Comparison of ENCODE assay signal across 13 cellular contexts in the genomic region with DNA sequence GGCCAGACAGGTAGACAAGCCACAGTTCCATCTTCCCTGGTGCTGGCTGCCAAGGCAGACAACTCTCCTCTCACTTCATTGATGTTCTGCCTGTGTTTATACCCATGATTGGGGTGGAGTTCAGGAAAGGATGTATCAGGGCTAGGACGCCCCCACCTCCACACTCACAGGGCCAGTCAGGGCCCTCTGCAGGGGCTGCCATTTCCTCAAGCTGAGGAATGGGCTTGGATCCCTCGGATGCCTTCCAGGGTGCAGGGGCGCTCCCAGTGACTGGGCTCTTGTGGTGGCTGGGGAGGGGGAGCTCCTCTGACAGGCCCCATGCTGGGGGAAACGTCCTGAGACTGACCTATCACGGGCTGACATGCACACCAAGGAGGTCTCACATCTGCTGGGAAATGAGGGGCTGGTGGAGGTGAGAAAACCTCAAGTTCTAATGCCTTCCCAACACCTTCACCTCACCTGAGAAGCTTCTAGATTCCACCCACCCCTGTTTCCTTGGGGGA. TPM values are rescaled to one million over a fixed set of nuclear protein-coding genes. Genes with fewer than 3 reads are reported as not detected.
DNase-seq lines count a peak whose midpoint lies in the region; ATAC-seq and TF ChIP-seq lines count a peak whose summit lies in the region.
"Had no signal": no experiment of that assay in that cellular context is flagged by ENCODE, and none has a peak within 500 bp of the region (broad histone marks: within the 10 kb centered on the region; RNA-seq: fewer than 3 reads in every experiment).

No MANE protein-coding gene starts in this region.

- intact Hi-C loops in OCI-LY7 (cut with micrococcal nuclease; ENCODE audit: unreplicated experiment) = no loop called here

- no peak overlapping the region for H3K27ac ChIP-seq in OCI-LY7 (ENCODE audit: low read depth, low read length, poor library complexity, severe bottlenecking)
- no peak overlapping the region for H3K27ac ChIP-seq in GM23248
- H3K27ac ChIP-seq: psoas muscle had no signal

- H3K9me3 Mint-ChIP-seq in activated naive CD4-positive, alpha-beta T cell treated with anti-CD3 and anti-CD28 coated beads, Interleukin-2, amount 10 ng/mL, durations not matched to agents 7 days and 5 days = no peaks in the 10 kb centered on the region
- no peaks in the 10 kb centered on the region for H3K9me3 Mint-ChIP-seq in effector memory CD8-positive, alpha-beta T cell
- H3K9me3 Mint-ChIP-seq in stimulated activated naive CD8-positive, alpha-beta T cell treated with anti-CD3 and anti-CD28 coated beads, Interleukin-15, amount 100 ng/mL, for 72 hours = no peaks in the 10 kb centered on the region

- no peaks in the 10 kb centered on the region for H3K36me3 Mint-ChIP-seq in activated naive CD4-positive, alpha-beta T cell treated with anti-CD3 and anti-CD28 coated beads, Interleukin-2, amount 10 ng/mL, durations not matched to agents 7 days and 5 days
- peaks cover 3% of the 10 kb centered on the region for H3K36me3 Mint-ChIP-seq in effector memory CD8-positive, alpha-beta T cell (ENCODE audit: insufficient read depth)

- in situ Hi-C loops in GM23248 (cut with MboI) = no loop called here

- H3K4me3 ChIP-seq in OCI-LY7 (ENCODE audit: low read depth, low read length, poor library complexity, severe bottlenecking) (peak overlapping the region; percentile 30), GM23248 (no peak overlapping the region)
- H3K4me3 ChIP-seq: psoas muscle had no signal

- H3K4me1 ChIP-seq in OCI-LY7 (ENCODE audit: insufficient read depth, low read length, poor library complexity, severe bottlenecking) = peaks cover 73% of the 10 kb centered on the region
- H3K4me1 ChIP-seq in GM23248 (ENCODE audit: insufficient read depth) = peaks cover 63% of the 10 kb centered on the region
- H3K4me1 ChIP-seq: psoas muscle had no signal

- H3K4me1 Mint-ChIP-seq in activated naive CD4-positive, alpha-beta T cell treated with anti-CD3 and anti-CD28 coated beads, Interleukin-2, amount 10 ng/mL, durations not matched to agents 7 days and 5 days = peaks cover 72% of the 10 kb centered on the region
- peaks cover 40 to 65% of the 10 kb centered on the region in 2 donors for H3K4me1 Mint-ChIP-seq in effector memory CD8-positive, alpha-beta T cell (ENCODE audit: low read depth in 2 of 2)
- H3K4me1 Mint-ChIP-seq in stimulated activated naive CD8-positive, alpha-beta T cell treated with anti-CD3 and anti-CD28 coated beads, Interleukin-15, amount 100 ng/mL, for 72 hours = peaks cover 94% of the 10 kb centered on the region

- H3K79me2 ChIP-seq in OCI-LY7 (ENCODE audit: insufficient read depth, low read depth, low read length) (no peaks in the 10 kb centered on the region), GM23248 (ENCODE audit: insufficient read depth) (no peaks in the 10 kb centered on the region)

- H3K9me2 ChIP-seq in OCI-LY7 (ENCODE audit: insufficient read depth, low read length) (no peaks in the 10 kb centered on the region), GM23248 (ENCODE audit: insufficient read depth) (no peaks in the 10 kb centered on the region)

- H3F3A ChIP-seq in GM23248 (ENCODE audit: insufficient read depth) = peaks cover 69% of the 10 kb centered on the region

- ATAC-seq in effector memory CD8-positive, alpha-beta T cell (replicated peaks) = peak; percentile 30
- ATAC-seq in stimulated activated naive CD8-positive, alpha-beta T cell treated with anti-CD3 and anti-CD28 coated beads, Interleukin-15, amount 100 ng/mL, for 72 hours = peak; percentile 27
- no peak for ATAC-seq in GM19324 (IDR thresholded peaks at IDR 0.05; ENCODE audit: low FRiP score, unreplicated experiment)
- ATAC-seq: psoas muscle had no signal

- no peak for TF ChIP-seq CTCF in OCI-LY7 (conservative IDR thresholded peaks at IDR 0.05; ENCODE audit: low read length)

- no peaks in the 10 kb centered on the region for H3K27me3 Mint-ChIP-seq in activated naive CD4-positive, alpha-beta T cell treated with anti-CD3 and anti-CD28 coated beads, Interleukin-2, amount 10 ng/mL, durations not matched to agents 7 days and 5 days
- H3K27me3 Mint-ChIP-seq in effector memory CD8-positive, alpha-beta T cell = no peaks in the 10 kb centered on the region
- H3K27me3 Mint-ChIP-seq in stimulated activated naive CD8-positive, alpha-beta T cell treated with anti-CD3 and anti-CD28 coated beads, Interleukin-15, amount 100 ng/mL, for 72 hours = no peaks in the 10 kb centered on the region

- H4K20me1 ChIP-seq in OCI-LY7 (ENCODE audit: insufficient read depth, low read length) (no peaks in the 10 kb centered on the region; the same call in 1 of the 2 replicates), GM23248 (ENCODE audit: insufficient read depth) (no peaks in the 10 kb centered on the region)

- H3K9ac ChIP-seq in GM23248 = no peak overlapping the region

- H3K27ac Mint-ChIP-seq in activated naive CD4-positive, alpha-beta T cell treated with anti-CD3 and anti-CD28 coated beads, Interleukin-2, amount 10 ng/mL, durations not matched to agents 7 days and 5 days = peak overlapping the region; percentile 90
- H3K27ac Mint-ChIP-seq in effector memory CD8-positive, alpha-beta T cell = peak overlapping the region; percentile 20 to 39
- H3K27ac Mint-ChIP-seq in stimulated activated naive CD8-positive, alpha-beta T cell treated with anti-CD3 and anti-CD28 coated beads, Interleukin-15, amount 100 ng/mL, for 72 hours = peak overlapping the region; percentile 81 to 90

- H3K4me3 Mint-ChIP-seq in activated naive CD4-positive, alpha-beta T cell treated with anti-CD3 and anti-CD28 coated beads, Interleukin-2, amount 10 ng/mL, durations not matched to agents 7 days and 5 days = no peak overlapping the region
- H3K4me3 Mint-ChIP-seq in effector memory CD8-positive, alpha-beta T cell = peak overlapping the region; percentile 1 to 62
- peak overlapping the region; percentile 24 to 51 for H3K4me3 Mint-ChIP-seq in stimulated activated naive CD8-positive, alpha-beta T cell treated with anti-CD3 and anti-CD28 coated beads, Interleukin-15, amount 100 ng/mL, for 72 hours

- H3K36me3 ChIP-seq in OCI-LY7 (ENCODE audit: insufficient read depth, low read length) = no peaks in the 10 kb centered on the region
- no peaks in the 10 kb centered on the region for H3K36me3 ChIP-seq in GM23248 (ENCODE audit: low read depth)

- CTCF ChIA-PET in activated naive CD4-positive, alpha-beta T cell treated with anti-CD3 and anti-CD28 coated beads, Interleukin-2, amount 10 ng/mL, durations not matched to agents 7 days and 5 days (lab: Charles Lee) = interaction anchor here (1.1 to 2.8 kb wide), 6 partner anchors 18 to 45 kb away, joined by 3 to 15 read pairs (median 10); no protein-coding TSS in a partner anchor
- CTCF ChIA-PET in OCI-LY7 (lab: Charles Lee; ENCODE audit: unreplicated experiment) = interaction anchor here (0.6 to 2.0 kb wide), 2 partner anchors 18 to 81 kb away, joined by 6 to 12 read pairs; no protein-coding TSS in a partner anchor

- POLR2A ChIA-PET in OCI-LY7 (lab: Charles Lee) = interaction anchor here (1.0 to 1.2 kb wide), 2 partner anchors 14 to 60 kb away, joined by 3 read pairs; no protein-coding TSS in a partner anchor

- BruUV-seq in OCI-LY7 (replicated peaks; lab: Mats Ljungman, UMichigan) = no TSS peak

- DNase-seq in activated naive CD4-positive, alpha-beta T cell treated with anti-CD3 and anti-CD28 coated beads, Interleukin-2, amount 10 ng/mL, durations not matched to agents 7 days and 5 days = no peak
- no peak for DNase-seq in activated naive CD4-positive, alpha-beta T cell (lab: John Stamatoyannopoulos, UW)
- DNase-seq in OCI-LY7 (ENCODE audit: low spot score) = no peak
- DNase-seq in effector memory CD8-positive, alpha-beta T cell = no peak
- no peak for DNase-seq in stimulated activated naive CD8-positive, alpha-beta T cell treated with anti-CD3 and anti-CD28 coated beads, Interleukin-15, amount 100 ng/mL, for 72 hours
- no peak for DNase-seq in NCI-H1694 treated with DMSO at 0.1 percent for 48 hours (lab: John Stamatoyannopoulos, UW)
- DNase-seq in GM23248 = no peak
- DNase-seq: HCEC 1CT, islet precursor cell, NCI-H2227 treated with DMSO at 0.1 percent for 48 hours, OCI-M1, psoas muscle had no signal

- H3K27me3 ChIP-seq in GM23248 (replicated peaks; ENCODE audit: insufficient read depth) = no peaks in the 10 kb centered on the region

- peak overlapping the region; percentile 85 for H3K4me2 ChIP-seq in OCI-LY7 (ENCODE audit: low read length)
- no peak overlapping the region for H3K4me2 ChIP-seq in GM23248 (ENCODE audit: unreplicated experiment)

- H3K9me3 ChIP-seq in OCI-LY7 (ENCODE audit: low read length) (no peaks in the 10 kb centered on the region), GM23248 (ENCODE audit: low read depth) (no peaks in the 10 kb centered on the region)
- H3K9me3 ChIP-seq: psoas muscle had no signal

- no peak overlapping the region for H2AFZ ChIP-seq in OCI-LY7 (ENCODE audit: low read length)
- no peak overlapping the region for H2AFZ ChIP-seq in GM23248

- 93 to 97% methylated on average over 5 of the region's 5 CpGs for WGBS in GM23248 (ENCODE audit: low coverage in 1 of 2, low lambda C conversion rate in 2 of 2, missing lambda C conversion rate in 2 of 2), 2 experiments

RNA-seq across cellular contexts. Expression of gene SEMA7A, which starts 31.4 kb away (rescaled TPM):
- 0.06 and 0.08 TPM in 2 replicates for total RNA-seq in OCI-LY7 (2014; rRNA removed; shearing (Covaris generic))
- total RNA-seq in OCI-LY7 (2022) = 0.46 and 1.0 TPM in 2 replicates
- total RNA-seq in GM23248 (2014; rRNA removed; shearing (Covaris generic)) = 132 and 151 TPM in 2 replicates
- polyA plus RNA-seq in GM23248 (2016; fragmentation: Nextera tagmentation; extraction: Ambion mirVana) = 41.2 and 42.3 TPM in 2 replicates

RNA-seq across cellular contexts. Expression of gene CYP11A1, which starts 34.9 kb away (rescaled TPM):
- total RNA-seq in OCI-LY7 (2014; rRNA removed; shearing (Covaris generic)) = not detected in 2 replicates
- total RNA-seq in OCI-LY7 (2022) = not detected in 2 replicates
- 0.25 and 0.32 TPM in 2 replicates for total RNA-seq in GM23248 (2014; rRNA removed; shearing (Covaris generic))
- 1.2 and 1.9 TPM in 2 replicates for polyA plus RNA-seq in GM23248 (2016; fragmentation: Nextera tagmentation; extraction: Ambion mirVana)

RNA-seq across cellular contexts. Expression of gene UBL7, which starts 58.6 kb away (rescaled TPM):
- 29.5 and 32.6 TPM in 2 replicates for total RNA-seq in OCI-LY7 (2014; rRNA removed; shearing (Covaris generic))
- 41.3 and 44.1 TPM in 2 replicates for total RNA-seq in OCI-LY7 (2022)
- total RNA-seq in GM23248 (2014; rRNA removed; shearing (Covaris generic)) = 70.4 and 74.2 TPM in 2 replicates
- polyA plus RNA-seq in GM23248 (2016; fragmentation: Nextera tagmentation; extraction: Ambion mirVana) = 78.6 and 79.1 TPM in 2 replicates

Comparison
In these comparisons a context has a peak if more than half of its experiments do, and no peak if none do; other contexts are left out.
1. H3K27ac Mint-ChIP-seq: peak in every context shown above with its lines; median percentile 90 in activated naive CD4-positive, alpha-beta T cell treated with anti-CD3 and anti-CD28 coated beads, Interleukin-2, amount 10 ng/mL, durations not matched to agents 7 days and 5 days; 86 in stimulated activated naive CD8-positive, alpha-beta T cell treated with anti-CD3 and anti-CD28 coated beads, Interleukin-15, amount 100 ng/mL, for 72 hours; 30 in effector memory CD8-positive, alpha-beta T cell.
2. RNA of gene SEMA7A, which starts 31.4 kb away (total RNA-seq): 132 to 151 TPM in GM23248; 0.06 to 1.0 TPM in OCI-LY7; every median in the first group is over 10 times any median in the second.